18 cellular contexts compared by ENCODE assay signal in genomic region chr4:172927096-172927495, GRCh38.
DNase-seq lines count a peak whose midpoint lies in the region; TF ChIP-seq lines count a peak whose summit lies in the region.
"Had no signal": no experiment of that assay in that cellular context is flagged by ENCODE, and none has a peak within 500 bp of the region (broad histone marks: within the 10 kb centered on the region; RNA-seq: fewer than 3 reads in every experiment).

No MANE protein-coding gene starts in this region.

- H3K4me3 Mint-ChIP-seq in progenitor cell of endocrine pancreas (ENCODE audit: low read depth) = no peak overlapping the region
- H3K4me3 Mint-ChIP-seq: T-helper 2 cell treated with Interferon-gamma antibody and Interleukin-4, amounts not matched to agents 5 μg/mL and 100 μg/mL, for 36 hours had no signal

- no peaks in the 10 kb centered on the region for H3K27me3 ChIP-seq in left ventricle myocardium inferior (ENCODE audit: low read depth)
- H3K27me3 ChIP-seq: SJCRH30 had no signal

- no peaks in the 10 kb centered on the region for H3K27me3 Mint-ChIP-seq in progenitor cell of endocrine pancreas

- peaks cover 32% of the 10 kb centered on the region for H3K36me3 Mint-ChIP-seq in progenitor cell of endocrine pancreas (ENCODE audit: insufficient read depth)

- intact Hi-C loops in left ventricle myocardium inferior (cut with micrococcal nuclease) = no loop called here

- no peak for TF ChIP-seq CTCF in progenitor cell of endocrine pancreas (IDR thresholded peaks at IDR 0.05; ENCODE audit: unreplicated experiment)
- TF ChIP-seq CTCF in left ventricle myocardium inferior (IDR thresholded peaks at IDR 0.05; ENCODE audit: borderline replicate concordance) = no peak

- no peaks in the 10 kb centered on the region for H3K36me3 ChIP-seq in left ventricle myocardium inferior
- H3K36me3 ChIP-seq: SJCRH30 had no signal

- peak; percentile 43 for DNase-seq in DMS53 (lab: John Stamatoyannopoulos, UW)
- no peak for DNase-seq in DMS53 treated with DMSO at 0.1 percent for 48 hours (lab: John Stamatoyannopoulos, UW; ENCODE audit: unreplicated experiment)
- peak; percentile 79 for DNase-seq in NCI-H146 (lab: John Stamatoyannopoulos, UW)
- DNase-seq in NCI-H748 (lab: John Stamatoyannopoulos, UW; ENCODE audit: unreplicated experiment) = peak; percentile 72
- DNase-seq in progenitor cell of endocrine pancreas (ENCODE audit: low spot score, unreplicated experiment) = no peak
- no peak for DNase-seq in activated gamma-delta T cell (lab: John Stamatoyannopoulos, UW)
- no peak for DNase-seq in left ventricle myocardium inferior
- DNase-seq in SIG-M5 treated with dmso at 0.1 percent for 504 hours (lab: John Stamatoyannopoulos, UW; ENCODE audit: unreplicated experiment) = no peak
- DNase-seq: Caco-2, DMS79 treated with DMSO at 0.1 percent for 48 hours, IMR-90, NCI-H187 treated with DMSO at 0.1 percent for 48 hours, NCI-H446 treated with DMSO at 0.1 percent for 48 hours, SW 1271 had no signal

- no peak overlapping the region for H3K4me3 ChIP-seq in left ventricle myocardium inferior
- H3K4me3 ChIP-seq: SJCRH30 had no signal

- H3K4me1 Mint-ChIP-seq in progenitor cell of endocrine pancreas (ENCODE audit: low read depth) = peaks cover 3% of the 10 kb centered on the region

- no peaks in the 10 kb centered on the region for H3K4me1 ChIP-seq in left ventricle myocardium inferior
- H3K4me1 ChIP-seq: Caco-2, SJCRH30 had no signal

- H3K27ac Mint-ChIP-seq in progenitor cell of endocrine pancreas = peak overlapping the region; percentile 45
- H3K27ac Mint-ChIP-seq: T-helper 2 cell treated with Interferon-gamma antibody and Interleukin-4, amounts not matched to agents 5 μg/mL and 100 μg/mL, for 36 hours had no signal

- H3K27ac ChIP-seq in left ventricle myocardium inferior (replicated peaks) = no peak overlapping the region
- H3K27ac ChIP-seq: 22Rv1, C4-2B, SJCRH30 had no signal

- peaks cover 51% of the 10 kb centered on the region for H3K9me3 Mint-ChIP-seq in progenitor cell of endocrine pancreas (ENCODE audit: low read depth)
- H3K9me3 Mint-ChIP-seq: T-helper 2 cell treated with Interferon-gamma antibody and Interleukin-4, amounts not matched to agents 5 μg/mL and 100 μg/mL, for 36 hours had no signal

- no peaks in the 10 kb centered on the region for H3K9me3 ChIP-seq in left ventricle myocardium inferior (replicated peaks)
- H3K9me3 ChIP-seq: Caco-2, SJCRH30 had no signal

Comparison
In these comparisons a context has a peak if more than half of its experiments do, and no peak if none do; other contexts are left out.
1. DNase-seq: peak in DMS53 (single experiment), NCI-H146 (single experiment) and NCI-H748 (single experiment); none in DMS53 treated with DMSO at 0.1 percent for 48 hours (single experiment), progenitor cell of endocrine pancreas (single experiment), activated gamma-delta T cell (single experiment), left ventricle myocardium inferior (single experiment) and SIG-M5 treated with dmso at 0.1 percent for 504 hours (single experiment).